1 cellular context compared by ENCODE assay signal in genomic region chr1:151294748-151295462, GRCh38.
TF ChIP-seq lines count a peak whose summit lies in the region.

No MANE protein-coding gene starts in this region.

TF ChIP-seq in H1, 55 proteins besides CTCF, POLR2A, EP300 and RAD21:
- TF ChIP-seq SP1 (IDR thresholded peaks at IDR 0.05; ENCODE audit: low read depth, low read length) (0 out of 2 replicates have a peak, but pooled peaks have one; percentile 48), E2F6 (IDR thresholded peaks at IDR 0.05) (no peak), USF2 (IDR thresholded peaks at IDR 0.05; ENCODE audit: low read length) (no peak), TAF7 (optimal IDR thresholded peaks at IDR 0.05; ENCODE audit: borderline replicate concordance, low read depth, low read length) (no peak), NANOG (IDR thresholded peaks at IDR 0.05; ENCODE audit: insufficient read depth, low read depth, low read length, poor library complexity, severe bottlenecking) (peak; percentile 60), JUN (IDR thresholded peaks at IDR 0.05; ENCODE audit: low read depth, low read length) (no peak), RNF2 (IDR thresholded peaks at IDR 0.05; ENCODE audit: borderline replicate concordance, low read depth, low read length, missing control alignments, poor library complexity, severe bottlenecking) (no peak), GTF2F1 (IDR thresholded peaks at IDR 0.05; ENCODE audit: borderline replicate concordance, low read depth, low read length) (no peak), CREB1 (IDR thresholded peaks at IDR 0.05) (no peak), GABPA (IDR thresholded peaks at IDR 0.05; ENCODE audit: borderline replicate concordance, insufficient read depth, low read length) (no peak), SIN3A (conservative IDR thresholded peaks at IDR 0.05 in 1 of 2, IDR thresholded peaks at IDR 0.05 in 1 of 2; ENCODE audit: low read depth in 1 of 2, low read length in 2 of 2) (0 out of 4 replicates have a peak, but pooled peaks of 1 of the 2 experiments have one; percentile 37), BRCA1 (IDR thresholded peaks at IDR 0.05; ENCODE audit: low read depth, low read length) (no peak), TAF1 (IDR thresholded peaks at IDR 0.05; ENCODE audit: low read depth, low read length) (peak; percentile 38; the same call in 1 of the 2 replicates), CBX5 (IDR thresholded peaks at IDR 0.05; ENCODE audit: low read depth, low read length) (no peak), KDM1A (IDR thresholded peaks at IDR 0.05; ENCODE audit: borderline replicate concordance, low read length) (no peak), CHD7 (IDR thresholded peaks at IDR 0.05; ENCODE audit: insufficient replicate concordance, low read length) (no peak), CHD1 (IDR thresholded peaks at IDR 0.05; ENCODE audit: low read depth, low read length) (no peak), CHD2 (IDR thresholded peaks at IDR 0.05; ENCODE audit: low read length) (no peak), ASH2L (IDR thresholded peaks at IDR 0.05; ENCODE audit: low read length) (no peak), CTBP2 (IDR thresholded peaks at IDR 0.05; ENCODE audit: borderline replicate concordance, insufficient read depth, insufficient read length, low read length) (no peak)
